10 cellular contexts compared by ENCODE assay signal in the genomic region with DNA sequence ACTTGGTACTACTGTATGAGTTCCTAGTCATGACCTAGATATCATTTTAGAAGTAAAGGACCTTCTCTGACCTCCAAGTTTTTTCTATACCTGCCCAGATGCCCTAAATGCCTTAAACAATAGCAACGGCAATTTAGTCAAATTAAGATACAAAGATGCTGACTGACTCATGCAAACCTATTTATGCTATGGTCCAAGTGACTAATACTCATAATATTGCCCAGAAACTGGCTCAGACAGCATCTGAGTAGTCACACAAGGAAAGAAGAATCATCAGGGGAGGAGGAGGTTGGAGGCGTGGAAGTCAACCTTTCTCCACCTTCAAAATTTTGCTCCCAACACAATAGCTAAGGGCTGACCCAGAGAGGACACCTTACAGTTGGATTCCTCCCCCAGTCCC. TPM values are rescaled to one million over a fixed set of nuclear protein-coding genes. Genes with fewer than 3 reads are reported as not detected.
DNase-seq lines count a peak whose midpoint lies in the region; ATAC-seq and TF ChIP-seq lines count a peak whose summit lies in the region.
"Had no signal": no experiment of that assay in that cellular context is flagged by ENCODE, and none has a peak within 500 bp of the region (broad histone marks: within the 10 kb centered on the region; RNA-seq: fewer than 3 reads in every experiment).

No MANE protein-coding gene starts in this region.

- H2AFZ ChIP-seq in IMR-90 (replicated peaks; ENCODE audit: low read length, poor library complexity) = no peak overlapping the region

- H3K9me1 ChIP-seq in IMR-90 (ENCODE audit: insufficient read depth, low read length) = peaks cover 64% of the 10 kb centered on the region

- peak overlapping the region; percentile 88 for H2BK20ac ChIP-seq in IMR-90 (ENCODE audit: low read depth, low read length)

- no peaks in the 10 kb centered on the region for H3K9me3 ChIP-seq in IMR-90 (ENCODE audit: control insufficient read depth, insufficient read depth, low read length)

- POLR2A ChIA-PET in BJ (lab: Charles Lee) = no interaction called here
- POLR2A ChIA-PET in IMR-90 (lab: Charles Lee; ENCODE audit: unreplicated experiment) = no interaction called here

- H3K79me1 ChIP-seq in IMR-90 (ENCODE audit: low read depth in 1 of 2, low read length in 2 of 2) = peaks cover 29 to 86% of the 10 kb centered on the region in 2 experiments

- peak overlapping the region; percentile 66 for H4K5ac ChIP-seq in IMR-90 (ENCODE audit: low read depth, low read length)

- no TSS peak for BruUV-seq in IMR-90 (replicated peaks; lab: Mats Ljungman, UMichigan)

- peak overlapping the region; percentile 86 for H3K18ac ChIP-seq in IMR-90 (ENCODE audit: low read depth, low read length)

- peak overlapping the region; percentile 43 for H3K4me2 ChIP-seq in IMR-90 (ENCODE audit: low read depth, low read length)

- no CpG with 5 or more reads among the region's 2 CpGs for WGBS in IMR-90 (ENCODE audit: extremely low coverage in 2 of 2, insufficient read length in 1 of 2), 2 experiments

- peak overlapping the region; percentile 77 for H3K14ac ChIP-seq in IMR-90 (replicated peaks; ENCODE audit: low read depth, low read length)

- peak overlapping the region; percentile 88 for H2BK120ac ChIP-seq in IMR-90 (ENCODE audit: low read depth, low read length)

- H3K4me3 ChIP-seq in BJ (ENCODE audit: low read depth, low read length) (no peak overlapping the region), IMR-90 (ENCODE audit: insufficient read depth, low read depth, low read length) (no peak overlapping the region)

- H3K56ac ChIP-seq in IMR-90 (ENCODE audit: extremely low read depth, insufficient read depth, low read length) = no peak overlapping the region

- TF ChIP-seq RAD21 in IMR-90 (IDR thresholded peaks at IDR 0.05; ENCODE audit: low read length) = peak; percentile 16; the same call in 1 of the 2 replicates

- TF ChIP-seq CTCF in BJ (IDR thresholded peaks at IDR 0.05; ENCODE audit: insufficient read depth, low read depth, low read length) (no peak), IMR-90 (conservative IDR thresholded peaks at IDR 0.05; ENCODE audit: low read depth, low read length) (no peak), omental fat pad (IDR thresholded peaks at IDR 0.05) (no peak)

- peak overlapping the region; percentile 86; the same call in 1 of the 2 replicates for H2AK5ac ChIP-seq in IMR-90 (ENCODE audit: low read depth, low read length)

- peak overlapping the region; percentile 93 for H4K91ac ChIP-seq in IMR-90 (ENCODE audit: insufficient read depth, low read depth, low read length)

- peaks cover 11% of the 10 kb centered on the region for H4K20me1 ChIP-seq in IMR-90 (ENCODE audit: insufficient read depth, low read length)

- peak overlapping the region; percentile 48; the same call in 1 of the 3 replicates for H2BK15ac ChIP-seq in IMR-90 (ENCODE audit: low read depth, low read length)

- H3K36me3 ChIP-seq in BJ (ENCODE audit: control insufficient read depth, insufficient read depth, low read length) (peaks cover 2% of the 10 kb centered on the region; the same call in 1 of the 2 replicates), IMR-90 (ENCODE audit: control insufficient read depth, insufficient read depth, low read length) (peaks cover 1% of the 10 kb centered on the region; the same call in 1 of the 2 replicates)

- no peak for TF ChIP-seq POLR2A in IMR-90 (IDR thresholded peaks at IDR 0.05; ENCODE audit: low read depth, low read length)

- peak overlapping the region; percentile 97 for H3K4ac ChIP-seq in IMR-90 (ENCODE audit: low read depth, low read length)

- peak overlapping the region; percentile 25; the same call in 1 of the 2 replicates for H3K23ac ChIP-seq in IMR-90 (ENCODE audit: low read depth, low read length)

- intact Hi-C loops in IMR-90 (cut with micrococcal nuclease) = no loop called here

- ATAC-seq in IMR-90 (ENCODE audit: low read depth) = peak; percentile 34
- peak; percentile 47 for ATAC-seq in omental fat pad (ENCODE audit: low FRiP score)
- no peak for ATAC-seq in GM21423 (IDR thresholded peaks at IDR 0.05; ENCODE audit: unreplicated experiment)

- H3K4me1 ChIP-seq in IMR-90 (ENCODE audit: control insufficient read depth, insufficient read depth, low read length) = peaks cover 54% of the 10 kb centered on the region

- dilution Hi-C loops in IMR-90 (cut with HindIII; ENCODE audit: low sequenced_read_pairs, unreplicated experiment) = no loop called here

- H3K9ac ChIP-seq in IMR-90 (ENCODE audit: low read depth, low read length) = no peak overlapping the region

- H3K27ac ChIP-seq in IMR-90 (ENCODE audit: insufficient read depth, low read length) (peak overlapping the region; percentile 69; the same call in 1 of the 2 replicates), cingulate gyrus (ENCODE audit: low read depth, low read length) (peak overlapping the region; percentile 35)

- H4K8ac ChIP-seq in IMR-90 (ENCODE audit: low read depth in 2 of 2, low read length in 2 of 2) = peak overlapping the region in 1 of 2 experiments; percentile 13; a peak in 1 of 4 replicates

- CTCF ChIA-PET in BJ (lab: Yijun Ruan, JAX) = no interaction called here
- CTCF ChIA-PET in IMR-90 (lab: Yijun Ruan, JAX) = interaction anchor here (0.9 to 1.0 kb wide), 2 partner anchors 45 to 88 kb away, joined by 3 to 4 read pairs; partner anchors contain the start of gene CXCR6

- DNase-seq in BJ (ENCODE audit: low read depth) = peak; percentile 48
- peak; percentile 91 for DNase-seq in IMR-90
- DNase-seq in omental fat pad (ENCODE audit: low spot score) = no peak
- no peak for DNase-seq in NCI-H1436 (lab: John Stamatoyannopoulos, UW)
- DNase-seq in stimulated activated CD4-positive, alpha-beta T cell treated with anti-CD3 and anti-CD28 coated beads, Interleukin-15, amount 100 ng/mL, for 24 hours = no peak
- no peak for DNase-seq in activated gamma-delta T cell treated with Interleukin-2 at 50 U/mL for 16 hours
- DNase-seq: NCI-H526 had no signal

- peak overlapping the region; percentile 92 for H2BK5ac ChIP-seq in IMR-90 (ENCODE audit: low read depth, low read length, poor library complexity, severe bottlenecking)

- in situ Hi-C loops in IMR-90 (cut with MboI; ENCODE audit: low sequenced_read_pairs) = no loop called here

- no peaks in the 10 kb centered on the region for H3K27me3 ChIP-seq in BJ (ENCODE audit: control insufficient read depth, insufficient read depth, low read length)
- no peaks in the 10 kb centered on the region for H3K27me3 ChIP-seq in IMR-90 (ENCODE audit: control insufficient read depth, insufficient read depth, low read length)

- peak overlapping the region; percentile 68 for H2AK9ac ChIP-seq in IMR-90 (replicated peaks; ENCODE audit: low read depth, low read length, poor library complexity)

TF ChIP-seq in IMR-90, 13 proteins besides CTCF, POLR2A, EP300 and RAD21:
- no peak for TF ChIP-seq SMC3 (IDR thresholded peaks at IDR 0.05; ENCODE audit: low read depth, low read length)
- peak; percentile 50; the same call in 1 of the 2 replicates for TF ChIP-seq MAFK (IDR thresholded peaks at IDR 0.05; ENCODE audit: low read depth, low read length)
- TF ChIP-seq MAZ (IDR thresholded peaks at IDR 0.05; ENCODE audit: borderline replicate concordance, low read depth, low read length) = no peak
- TF ChIP-seq RCOR1 (IDR thresholded peaks at IDR 0.05; ENCODE audit: insufficient replicate concordance, low read length) = no peak
- TF ChIP-seq NFE2L2 (IDR thresholded peaks at IDR 0.05; ENCODE audit: low read depth, low read length) = no peak
- TF ChIP-seq MXI1 (IDR thresholded peaks at IDR 0.05; ENCODE audit: borderline replicate concordance, low read depth, low read length) = no peak
- no peak for TF ChIP-seq CHD1 (IDR thresholded peaks at IDR 0.05; ENCODE audit: low read depth, low read length)
- TF ChIP-seq USF2 (IDR thresholded peaks at IDR 0.05; ENCODE audit: low read depth, low read length) = no peak
- TF ChIP-seq CEBPB (IDR thresholded peaks at IDR 0.05; ENCODE audit: low read depth, low read length) = no peak
- no peak; the same call in 1 of the 2 replicates for TF ChIP-seq BHLHE40 (IDR thresholded peaks at IDR 0.05; ENCODE audit: low read depth, low read length)
- TF ChIP-seq FOS (IDR thresholded peaks at IDR 0.05; ENCODE audit: low read depth, low read length) = peak; percentile 91

RNA-seq across cellular contexts. Expression of gene FYCO1, which starts 6.8 kb away (rescaled TPM):
- polyA plus RNA-seq in BJ (2011; rRNA removed) = 13.0 and 14.2 TPM in 2 replicates
- 19.8 and 27.2 TPM in 2 replicates for polyA minus RNA-seq in BJ (2011; rRNA and poly(A)+ RNA removed)
- 16.1 and 20.1 TPM in 2 replicates for total RNA-seq in IMR-90 (2012; rRNA removed)
- 12.0 and 13.7 TPM in 2 replicates for polyA plus RNA-seq in IMR-90 (2012; rRNA removed)
- 6.7 and 10.1 TPM in 2 replicates for polyA plus RNA-seq in IMR-90 (2012; cell fraction: cytosol; rRNA removed)
- 6.8 and 8.8 TPM in 2 replicates for polyA plus RNA-seq in IMR-90 (2012; cell fraction: nucleus; rRNA removed; ENCODE audit: low replicate concordance)
- total RNA-seq in omental fat pad = 10 to 100 TPM; 44.7 to 51.4 (median 47.3) TPM

RNA-seq across cellular contexts. Expression of gene XCR1, which starts 38.5 kb away (rescaled TPM):
- polyA plus RNA-seq in BJ (2011; rRNA removed) = not detected in 2 replicates
- polyA minus RNA-seq in BJ (2011; rRNA and poly(A)+ RNA removed) = not detected in 2 replicates
- total RNA-seq in IMR-90 (2012; rRNA removed) = not detected in 2 replicates
- not detected in 2 replicates for polyA plus RNA-seq in IMR-90 (2012; rRNA removed)
- polyA plus RNA-seq in IMR-90 (2012; cell fraction: cytosol; rRNA removed) = not detected in 2 replicates
- polyA plus RNA-seq in IMR-90 (2012; cell fraction: nucleus; rRNA removed; ENCODE audit: low replicate concordance) = not detected in 2 replicates
- under 1 TPM in 3 of 4 donors, not detected in 1; 0.06 to 0.12 (median 0.09) TPM for total RNA-seq in omental fat pad
- total RNA-seq: myocyte had no signal

RNA-seq across cellular contexts. Expression of gene CXCR6, which starts 45.5 kb away (rescaled TPM):
- polyA plus RNA-seq in BJ (2011; rRNA removed) = not detected in 2 replicates
- polyA minus RNA-seq in BJ (2011; rRNA and poly(A)+ RNA removed) = not detected in 2 replicates
- under 0.01 TPM in 1 of 2 replicates, not detected in the other for total RNA-seq in IMR-90 (2012; rRNA removed)
- polyA plus RNA-seq in IMR-90 (2012; rRNA removed) = not detected in 2 replicates
- polyA plus RNA-seq in IMR-90 (2012; cell fraction: cytosol; rRNA removed) = not detected in 2 replicates
- not detected in 2 replicates for polyA plus RNA-seq in IMR-90 (2012; cell fraction: nucleus; rRNA removed; ENCODE audit: low replicate concordance)
- 10 to 100 TPM in 1 of 4 donors, 1 to 10 TPM in 3; 2.5 to 14.7 (median 2.7) TPM for total RNA-seq in omental fat pad
- total RNA-seq: myocyte had no signal

Comparison
In these comparisons a context has a peak if more than half of its experiments do, and no peak if none do; other contexts are left out.
1. DNase-seq: peak in BJ (single experiment) and IMR-90 (single experiment); none in omental fat pad (single experiment), NCI-H1436 (single experiment), stimulated activated CD4-positive, alpha-beta T cell treated with anti-CD3 and anti-CD28 coated beads, Interleukin-15, amount 100 ng/mL, for 24 hours (single experiment) and activated gamma-delta T cell treated with Interleukin-2 at 50 U/mL for 16 hours (single experiment).